ENCODE assay signal across 8 cellular contexts in the genomic region with DNA sequence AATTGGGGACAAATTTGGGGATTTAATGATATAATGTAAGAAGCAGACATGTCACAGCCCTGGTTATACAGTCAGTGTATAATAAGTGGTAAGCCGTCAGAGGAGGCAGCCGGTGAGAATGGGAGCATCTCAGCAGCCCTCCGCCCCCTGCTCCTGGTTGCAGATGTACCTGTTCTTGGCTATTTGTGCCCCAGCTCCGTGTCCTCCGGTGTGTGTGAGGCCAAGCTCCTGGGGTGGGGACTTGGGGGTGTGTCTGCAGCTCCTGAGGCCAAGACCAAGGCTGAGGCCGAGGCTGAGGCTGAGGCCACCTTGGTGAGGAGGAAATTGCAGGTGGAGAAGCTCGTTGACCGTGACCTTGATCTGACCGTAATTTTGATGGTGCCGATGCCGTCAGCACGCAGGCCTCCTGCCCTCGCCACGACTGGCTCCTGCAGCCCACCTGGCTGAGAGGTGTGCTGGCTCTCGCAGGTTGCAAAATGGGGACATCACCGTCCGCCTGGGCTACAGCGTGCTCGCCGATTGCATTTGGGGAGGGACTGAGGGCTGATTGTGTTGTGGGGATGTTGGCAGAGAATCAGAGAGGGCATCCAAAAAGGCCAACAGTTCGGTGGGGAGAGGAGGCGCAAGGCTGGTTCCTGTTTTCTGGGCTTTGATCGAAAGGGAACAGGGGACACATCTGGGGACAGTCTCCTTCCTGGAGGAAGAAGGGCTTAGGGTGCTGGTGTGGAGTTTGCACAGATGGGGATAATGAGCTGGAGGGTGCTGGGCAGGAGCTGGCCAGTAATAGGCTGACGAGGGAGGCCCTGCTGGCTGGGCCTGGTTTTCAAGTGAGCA.
DNase-seq lines count a peak whose midpoint lies in the region; ATAC-seq, FAIRE-seq and TF ChIP-seq lines count a peak whose summit lies in the region.

No MANE protein-coding gene starts in this region.

- FAIRE-seq in HTR-8/SVneo (lab: Jason Lieb, UNC): peak; percentile 40

- no peak for TF ChIP-seq CTCF in activated B cell treated with CpG ODN at 0.5 μM for 24 hours (IDR thresholded peaks at IDR 0.05)

- POLR2A ChIA-PET in activated B cell treated with CpG ODN at 0.5 μM for 24 hours (lab: Charles Lee): interaction anchor here (0.5 to 11.2 kb wide), 36 partner anchors 8 to 914 kb away, joined by 3 to 325 read pairs (median 6); a partner anchor contains a TSS

- no peaks in the 10 kb centered on the region for H3K27me3 Mint-ChIP-seq in activated B cell treated with CpG ODN at 0.5 μM for 24 hours
- H3K27me3 Mint-ChIP-seq in stimulated activated naive B cell treated with anti-CD40 and anti-IgM and Interleukin-4, amounts not matched to agents 10 μg/mL and 1 μg/mL and 100 μg/mL, for 72 hours: no peaks in the 10 kb centered on the region

- peak overlapping the region; percentile 79 for H3K27ac ChIP-seq in layer of hippocampus (ENCODE audit: low read depth, low read length)

- H3K27me3 ChIP-seq in layer of hippocampus (ENCODE audit: control insufficient read depth, insufficient read depth, low read length): no peaks in the 10 kb centered on the region

- H3K36me3 Mint-ChIP-seq in activated B cell treated with CpG ODN at 0.5 μM for 24 hours (ENCODE audit: low read depth): no peaks in the 10 kb centered on the region
- H3K36me3 Mint-ChIP-seq in stimulated activated naive B cell treated with anti-CD40 and anti-IgM and Interleukin-4, amounts not matched to agents 10 μg/mL and 1 μg/mL and 100 μg/mL, for 72 hours: peaks cover 3 to 11% of the 10 kb centered on the region in 2 donors

- H3K27ac Mint-ChIP-seq in activated B cell treated with CpG ODN at 0.5 μM for 24 hours: peak overlapping the region; percentile 87
- peak overlapping the region; percentile 88 for H3K27ac Mint-ChIP-seq in stimulated activated naive B cell treated with anti-CD40 and anti-IgM and Interleukin-4, amounts not matched to agents 10 μg/mL and 1 μg/mL and 100 μg/mL, for 72 hours

- no peaks in the 10 kb centered on the region for H3K9me3 Mint-ChIP-seq in activated B cell treated with CpG ODN at 0.5 μM for 24 hours
- H3K9me3 Mint-ChIP-seq in stimulated activated naive B cell treated with anti-CD40 and anti-IgM and Interleukin-4, amounts not matched to agents 10 μg/mL and 1 μg/mL and 100 μg/mL, for 72 hours: no peaks in the 10 kb centered on the region

- peak overlapping the region; percentile 70 for H3K4me3 Mint-ChIP-seq in activated B cell treated with CpG ODN at 0.5 μM for 24 hours
- H3K4me3 Mint-ChIP-seq in stimulated activated naive B cell treated with anti-CD40 and anti-IgM and Interleukin-4, amounts not matched to agents 10 μg/mL and 1 μg/mL and 100 μg/mL, for 72 hours: peak overlapping the region; percentile 46 to 75

- CTCF ChIA-PET in activated B cell treated with CpG ODN at 0.5 μM for 24 hours (lab: Charles Lee): interaction anchor here (0.6 to 7.5 kb wide), 32 partner anchors 8 to 584 kb away, joined by 3 to 142 read pairs (median 8); no protein-coding TSS in a partner anchor

- intact Hi-C loops in activated B cell treated with CpG ODN at 0.5 μM for 24 hours (cut with micrococcal nuclease): no loop called here

- DNase-seq in HTR-8/SVneo (ENCODE audit: insufficient read length, low spot score) (no peak), activated B cell treated with CpG ODN at 0.5 μM for 24 hours (no peak), NK-92 (lab: John Stamatoyannopoulos, UW; ENCODE audit: unreplicated experiment) (no peak), glomerular visceral epithelial cell (ENCODE audit: extremely low spot score) (no peak)
- no peak for DNase-seq in stimulated activated naive B cell treated with anti-CD40 and anti-IgM and Interleukin-4, amounts not matched to agents 10 μg/mL and 1 μg/mL and 100 μg/mL, for 72 hours
- DNase-seq in activated CD8-positive, alpha-beta memory T cell treated with anti-CD3 and anti-CD28 coated beads for 24 hours: no peak
- DNase-seq in stimulated activated CD4-positive, alpha-beta T cell treated with anti-CD3 and anti-CD28 coated beads, Interleukin-2, amount 100 ng/mL, for 24 hours: no peak

- ATAC-seq in activated B cell treated with CpG ODN at 0.5 μM for 24 hours (ENCODE audit: low read depth): peak; percentile 19
- peak; percentile 2 to 11 for ATAC-seq in stimulated activated naive B cell treated with anti-CD40 and anti-IgM and Interleukin-4, amounts not matched to agents 10 μg/mL and 1 μg/mL and 100 μg/mL, for 72 hours (replicated peaks)

- H3K4me1 Mint-ChIP-seq in activated B cell treated with CpG ODN at 0.5 μM for 24 hours: peaks cover 85% of the 10 kb centered on the region
- H3K4me1 Mint-ChIP-seq in stimulated activated naive B cell treated with anti-CD40 and anti-IgM and Interleukin-4, amounts not matched to agents 10 μg/mL and 1 μg/mL and 100 μg/mL, for 72 hours: peaks cover 62 to 88% of the 10 kb centered on the region in 2 donors
